Comparison of ENCODE assay signal across 14 cellular contexts in the genomic region with DNA sequence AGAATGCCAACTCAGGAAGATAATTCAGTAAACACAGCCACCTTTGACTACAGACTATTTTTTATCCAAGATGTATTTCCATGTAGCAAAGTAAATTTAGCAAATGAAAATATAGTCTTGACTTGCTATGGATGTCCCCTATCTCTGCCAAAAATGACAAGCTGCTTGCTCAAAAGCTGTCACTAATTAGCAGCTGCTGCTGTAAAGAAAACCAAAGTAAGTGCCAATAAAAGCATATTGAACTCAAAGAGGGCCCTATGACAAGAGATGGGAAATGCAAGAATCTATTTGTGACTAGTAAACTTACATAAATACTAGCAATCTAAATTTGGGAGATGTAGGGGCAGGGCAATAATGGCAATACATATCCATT. TPM values are rescaled to one million over a fixed set of nuclear protein-coding genes. Genes with fewer than 3 reads are reported as not detected.
A peak's percentile ranks its signal among the peaks of the same experiment; 100 is the strongest.
DNase-seq lines count a peak whose midpoint lies in the region; ATAC-seq and TF ChIP-seq lines count a peak whose summit lies in the region.
"Had no signal": no experiment of that assay in that cellular context is flagged by ENCODE, and none has a peak within 500 bp of the region (broad histone marks: within the 10 kb centered on the region; RNA-seq: fewer than 3 reads in every experiment).

No MANE protein-coding gene starts in this region.

- H3K36me3 Mint-ChIP-seq in activated CD4-positive, alpha-beta T cell treated with anti-CD3 and anti-CD28 coated beads, Interleukin-2, amount 10 ng/mL, durations not matched to agents 24 days and 14 days (ENCODE audit: low read depth) = peaks cover 26% of the 10 kb centered on the region
- peaks cover 21% of the 10 kb centered on the region for H3K36me3 Mint-ChIP-seq in effector memory CD8-positive, alpha-beta T cell (ENCODE audit: insufficient read depth)
- H3K36me3 Mint-ChIP-seq: type B pancreatic cell had no signal

- no peak for DNase-seq in activated CD4-positive, alpha-beta T cell treated with anti-CD3 and anti-CD28 coated beads, Interleukin-2, amount 10 ng/mL, durations not matched to agents 24 days and 14 days
- no peak for DNase-seq in activated CD4-positive, alpha-beta T cell treated with anti-CD3 and anti-CD28 coated beads, Interleukin-2, amount 50 U/mL, for 4 hours
- DNase-seq in SJSA1 (ENCODE audit: low read depth in 1 of 2, low spot score in 2 of 2) (no peak), smooth muscle cell (lab: John Stamatoyannopoulos, UW; ENCODE audit: unreplicated experiment) (no peak), HT-29 (ENCODE audit: low spot score) (no peak), NCI-H526 treated with DMSO at 0.1 percent for 48 hours (lab: John Stamatoyannopoulos, UW) (no peak)
- DNase-seq in effector memory CD8-positive, alpha-beta T cell = no peak
- DNase-seq: activated CD4-positive, alpha-beta T cell treated with anti-CD3 and anti-CD28 coated beads for 4 hours; DMS53; left cardiac atrium had no signal

- H3K9ac ChIP-seq in smooth muscle cell (ENCODE audit: low read depth) = no peak overlapping the region

- no peak overlapping the region for H3K4me3 Mint-ChIP-seq in activated CD4-positive, alpha-beta T cell treated with anti-CD3 and anti-CD28 coated beads, Interleukin-2, amount 10 ng/mL, durations not matched to agents 24 days and 14 days
- H3K4me3 Mint-ChIP-seq in effector memory CD8-positive, alpha-beta T cell = peak overlapping the region in 1 of 2 donors; percentile 3
- H3K4me3 Mint-ChIP-seq: type B pancreatic cell had no signal

- no peaks in the 10 kb centered on the region for H3F3A ChIP-seq in smooth muscle cell (ENCODE audit: low read depth)

- no peaks in the 10 kb centered on the region for H3K27me3 ChIP-seq in SJSA1 (replicated peaks)
- no peaks in the 10 kb centered on the region for H3K27me3 ChIP-seq in smooth muscle cell (ENCODE audit: low read depth)

- H3K4me1 Mint-ChIP-seq in activated CD4-positive, alpha-beta T cell treated with anti-CD3 and anti-CD28 coated beads, Interleukin-2, amount 10 ng/mL, durations not matched to agents 24 days and 14 days = peaks cover 55% of the 10 kb centered on the region
- H3K4me1 Mint-ChIP-seq in effector memory CD8-positive, alpha-beta T cell (ENCODE audit: low read depth in 2 of 2) = peaks cover 39 to 53% of the 10 kb centered on the region in 2 donors

- H3K4me3 ChIP-seq in SJSA1 = no peak overlapping the region
- no peak overlapping the region for H3K4me3 ChIP-seq in smooth muscle cell
- H3K4me3 ChIP-seq: GM12878, SK-N-MC had no signal

- H3K4me2 ChIP-seq in smooth muscle cell = no peak overlapping the region

- H3K4me1 ChIP-seq in SJSA1 (replicated peaks) (peaks cover 80% of the 10 kb centered on the region), smooth muscle cell (ENCODE audit: low read depth) (peaks cover 4% of the 10 kb centered on the region)

- no peaks in the 10 kb centered on the region for H3K9me3 ChIP-seq in SJSA1 (replicated peaks)
- no peaks in the 10 kb centered on the region for H3K9me3 ChIP-seq in smooth muscle cell (replicated peaks; ENCODE audit: low read depth)

- H3K27ac ChIP-seq in SJSA1 (peak overlapping the region; percentile 84), smooth muscle cell (ENCODE audit: low read depth) (peak overlapping the region; percentile 44)
- H3K27ac ChIP-seq: SK-N-MC had no signal

- no peaks in the 10 kb centered on the region for H3K36me3 ChIP-seq in SJSA1
- no peaks in the 10 kb centered on the region for H3K36me3 ChIP-seq in smooth muscle cell (ENCODE audit: low read depth)

- H3K27me3 Mint-ChIP-seq in activated CD4-positive, alpha-beta T cell treated with anti-CD3 and anti-CD28 coated beads, Interleukin-2, amount 10 ng/mL, durations not matched to agents 24 days and 14 days = no peaks in the 10 kb centered on the region
- no peaks in the 10 kb centered on the region for H3K27me3 Mint-ChIP-seq in effector memory CD8-positive, alpha-beta T cell
- H3K27me3 Mint-ChIP-seq: type B pancreatic cell had no signal

- peaks cover 42% of the 10 kb centered on the region for H4K20me1 ChIP-seq in smooth muscle cell (ENCODE audit: low read depth)

- peak overlapping the region; percentile 93 for H3K27ac Mint-ChIP-seq in activated CD4-positive, alpha-beta T cell treated with anti-CD3 and anti-CD28 coated beads, Interleukin-2, amount 10 ng/mL, durations not matched to agents 24 days and 14 days
- peak overlapping the region; percentile 74 to 100 for H3K27ac Mint-ChIP-seq in effector memory CD8-positive, alpha-beta T cell
- H3K27ac Mint-ChIP-seq: type B pancreatic cell had no signal

- H3K79me2 ChIP-seq in smooth muscle cell (ENCODE audit: low read depth) = peaks cover 72% of the 10 kb centered on the region

- TF ChIP-seq CTCF in smooth muscle cell (IDR thresholded peaks at IDR 0.05; ENCODE audit: borderline replicate concordance, insufficient read depth, poor library complexity, severe bottlenecking) = no peak

- intact Hi-C loops in activated CD4-positive, alpha-beta T cell treated with anti-CD3 and anti-CD28 coated beads, Interleukin-2, amount 10 ng/mL, durations not matched to agents 24 days and 14 days (cut with micrococcal nuclease) = no loop called here

- no peak for ATAC-seq in effector memory CD8-positive, alpha-beta T cell (replicated peaks)
- ATAC-seq in HG03139 (IDR thresholded peaks at IDR 0.05; ENCODE audit: unreplicated experiment) = no peak
- ATAC-seq: GM12878, left cardiac atrium had no signal

- no peak overlapping the region for H2AFZ ChIP-seq in smooth muscle cell (ENCODE audit: low read depth)

- no peaks in the 10 kb centered on the region for H3K9me3 Mint-ChIP-seq in activated CD4-positive, alpha-beta T cell treated with anti-CD3 and anti-CD28 coated beads, Interleukin-2, amount 10 ng/mL, durations not matched to agents 24 days and 14 days
- H3K9me3 Mint-ChIP-seq in effector memory CD8-positive, alpha-beta T cell = no peaks in the 10 kb centered on the region
- H3K9me3 Mint-ChIP-seq: type B pancreatic cell had no signal

RNA-seq across cellular contexts. Expression of a gene that starts 23.0 kb away (rescaled TPM):
- total RNA-seq in activated CD4-positive, alpha-beta T cell treated with anti-CD3 and anti-CD28 coated beads, Interleukin-2, amount 10 ng/mL, durations not matched to agents 24 days and 14 days = 184 and 189 TPM in 2 replicates
- 22.1 and 36.0 TPM in 2 replicates for total RNA-seq in SJSA1 (2014; rRNA removed; shearing (Covaris generic))
- total RNA-seq in smooth muscle cell = 10.7 and 29.3 TPM in 2 replicates
- 12.4 and 15.0 TPM in 2 replicates for polyA plus RNA-seq in smooth muscle cell
- 11.1 and 13.9 TPM in 2 replicates for total RNA-seq in HT-29 (2014; rRNA removed; shearing (Covaris generic))

RNA-seq across cellular contexts. Expression of a gene that starts 35.1 kb away (rescaled TPM):
- 346 and 348 TPM in 2 replicates for total RNA-seq in activated CD4-positive, alpha-beta T cell treated with anti-CD3 and anti-CD28 coated beads, Interleukin-2, amount 10 ng/mL, durations not matched to agents 24 days and 14 days
- 4.6 and 4.8 TPM in 2 replicates for total RNA-seq in SJSA1 (2014; rRNA removed; shearing (Covaris generic))
- total RNA-seq in smooth muscle cell = 1.7 and 2.6 TPM in 2 replicates
- polyA plus RNA-seq in smooth muscle cell = 3.2 and 6.3 TPM in 2 replicates
- 11.3 and 11.7 TPM in 2 replicates for total RNA-seq in HT-29 (2014; rRNA removed; shearing (Covaris generic))

RNA-seq across cellular contexts. Expression of a gene that starts 58.9 kb away (rescaled TPM):
- 14.4 and 17.5 TPM in 2 replicates for total RNA-seq in activated CD4-positive, alpha-beta T cell treated with anti-CD3 and anti-CD28 coated beads, Interleukin-2, amount 10 ng/mL, durations not matched to agents 24 days and 14 days
- 8.1 and 13.2 TPM in 2 replicates for total RNA-seq in SJSA1 (2014; rRNA removed; shearing (Covaris generic))
- total RNA-seq in smooth muscle cell = 0.76 and 11.5 TPM in 2 replicates
- polyA plus RNA-seq in smooth muscle cell = 4.8 and 6.0 TPM in 2 replicates
- 22.0 and 25.6 TPM in 2 replicates for total RNA-seq in HT-29 (2014; rRNA removed; shearing (Covaris generic))

Comparison
In these comparisons a context has a peak if more than half of its experiments do, and no peak if none do; other contexts are left out.
1. RNA of a gene that starts 35.1 kb away (total RNA-seq): 346 to 348 TPM in activated CD4-positive, alpha-beta T cell treated with anti-CD3 and anti-CD28 coated beads, Interleukin-2, amount 10 ng/mL, durations not matched to agents 24 days and 14 days; 11.3 to 11.7 TPM in HT-29, 4.6 to 4.8 TPM in SJSA1 and 1.7 to 2.6 TPM in smooth muscle cell; every median in the first group is over 10 times any median in the second.